ENCODE assay signal across 1 cellular context in genomic region chr5:98929123-98929981, GRCh38.
TF ChIP-seq lines count a peak whose summit lies in the region.

No MANE protein-coding gene starts in this region.

TF ChIP-seq in HEK293, 187 proteins besides CTCF, POLR2A, EP300 and RAD21 (continued from another document and continues in another):
- TF ChIP-seq ZSCAN16 (tag by site-specific recombination; IDR thresholded peaks at IDR 0.05) (0 out of 2 replicates have a peak, but pooled peaks have one; percentile 58), ZEB2 (tag by site-specific recombination; IDR thresholded peaks at IDR 0.05) (peak; percentile 93), ZNF2 (tag by site-specific recombination; IDR thresholded peaks at IDR 0.05) (peak; percentile 90), ZNF670 (tag by site-specific recombination; IDR thresholded peaks at IDR 0.05; ENCODE audit: low read depth) (no peak), ZBTB20 (tag by site-specific recombination; IDR thresholded peaks at IDR 0.05) (peak; percentile 80), PRDM2 (tag by site-specific recombination; IDR thresholded peaks at IDR 0.05; ENCODE audit: borderline replicate concordance) (no peak), YY2 (tag by site-specific recombination; IDR thresholded peaks at IDR 0.05) (no peak; the same call in 1 of the 2 replicates), SP7 (tag by site-specific recombination; IDR thresholded peaks at IDR 0.05) (peak; percentile 85), ZNF623 (tag by site-specific recombination; IDR thresholded peaks at IDR 0.05) (peak; percentile 41; the same call in 1 of the 2 replicates), KLF9 (tag by site-specific recombination; IDR thresholded peaks at IDR 0.05; ENCODE audit: low read depth) (peak; percentile 51; the same call in 1 of the 2 replicates), ZXDB (tag by site-specific recombination; IDR thresholded peaks at IDR 0.05) (peak; percentile 93), ZBTB17 (tag by site-specific recombination; IDR thresholded peaks at IDR 0.05) (peak; percentile 95), ZNF792 (tag by site-specific recombination; IDR thresholded peaks at IDR 0.05) (no peak), ZNF366 (tag by site-specific recombination; conservative IDR thresholded peaks at IDR 0.05) (peak; percentile 85), ZNF24 (tag by site-specific recombination; IDR thresholded peaks at IDR 0.05) (peak; percentile 90), ZNF433 (tag by site-specific recombination; IDR thresholded peaks at IDR 0.05; ENCODE audit: low read depth) (no peak), INSM2 (tag by site-specific recombination; IDR thresholded peaks at IDR 0.05) (peak; percentile 63), ZNF112 (tag by site-specific recombination; IDR thresholded peaks at IDR 0.05) (no peak), ZNF639 (tag by site-specific recombination; IDR thresholded peaks at IDR 0.05) (peak; percentile 69; the same call in 1 of the 2 replicates), OSR2 (tag by site-specific recombination; IDR thresholded peaks at IDR 0.05) (0 out of 2 replicates have a peak, but pooled peaks have one; percentile 33), ZBTB21 (tag by site-specific recombination; IDR thresholded peaks at IDR 0.05) (peak; percentile 92), ZNF335 (tag by site-specific recombination; conservative IDR thresholded peaks at IDR 0.05) (peak; percentile 70), ZNF18 (tag by site-specific recombination; IDR thresholded peaks at IDR 0.05) (peak; percentile 75), GLI2 (tag by site-specific recombination; IDR thresholded peaks at IDR 0.05; ENCODE audit: borderline replicate concordance, low read depth) (no peak), PRDM6 (tag by site-specific recombination; IDR thresholded peaks at IDR 0.05) (no peak), MZF1 (tag by site-specific recombination; IDR thresholded peaks at IDR 0.05; ENCODE audit: borderline replicate concordance) (peak; percentile 66; the same call in 1 of the 2 replicates), ZNF423 (tag by site-specific recombination; IDR thresholded peaks at IDR 0.05) (peak; percentile 44; the same call in 1 of the 2 replicates), SCRT2 (tag by site-specific recombination; IDR thresholded peaks at IDR 0.05) (peak; percentile 62), ZSCAN30 (tag by site-specific recombination; IDR thresholded peaks at IDR 0.05) (peak; percentile 52), ZSCAN4 (tag by site-specific recombination; IDR thresholded peaks at IDR 0.05) (peak; percentile 63), ZNF341 (tag by site-specific recombination; IDR thresholded peaks at IDR 0.05; ENCODE audit: low read depth) (peak; percentile 84), ZNF548 (tag by site-specific recombination; IDR thresholded peaks at IDR 0.05) (no peak), ZNF169 (tag by site-specific recombination; IDR thresholded peaks at IDR 0.05) (no peak), PATZ1 (tag by site-specific recombination; IDR thresholded peaks at IDR 0.05) (peak; percentile 93), KLF10 (tag by site-specific recombination; IDR thresholded peaks at IDR 0.05) (peak; percentile 60), ZNF791 (tag by site-specific recombination; IDR thresholded peaks at IDR 0.05) (no peak), ZNF239 (tag by site-specific recombination; IDR thresholded peaks at IDR 0.05) (peak; percentile 49; the same call in 1 of the 2 replicates), ZNF133 (tag by site-specific recombination; IDR thresholded peaks at IDR 0.05) (no peak), ZNF350 (tag by site-specific recombination; IDR thresholded peaks at IDR 0.05) (no peak), TRIM28 (IDR thresholded peaks at IDR 0.05; ENCODE audit: borderline replicate concordance, low read length) (peak; percentile 88), ZFHX2 (tag by site-specific recombination; conservative IDR thresholded peaks at IDR 0.05) (peak; percentile 63), ZNF248 (tag by site-specific recombination; IDR thresholded peaks at IDR 0.05) (no peak), PRDM10 (tag by site-specific recombination; IDR thresholded peaks at IDR 0.05) (peak; percentile 73)
